In the genomic region with DNA sequence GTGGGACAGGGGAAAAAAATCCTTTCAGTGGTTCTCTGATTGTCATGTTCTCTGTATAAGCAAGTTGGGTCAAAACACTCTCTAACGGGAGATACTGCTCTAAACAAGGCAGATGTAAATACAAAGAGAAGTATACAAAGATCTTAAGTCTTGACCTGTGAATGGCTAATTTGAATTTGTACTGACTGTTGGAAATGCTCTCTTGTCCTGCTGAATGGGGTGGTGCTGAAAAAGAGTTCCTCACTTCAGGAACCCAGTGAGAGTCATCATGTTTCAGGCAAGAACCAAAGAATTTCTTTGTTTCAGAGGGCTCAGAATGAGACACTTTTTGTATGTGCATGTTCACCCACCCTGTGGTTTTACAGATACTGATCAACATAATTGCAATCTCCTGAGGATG, we compare ENCODE assay signal across 22 cellular contexts.
"Had no signal": no experiment of that assay in that cellular context is flagged by ENCODE, and none has a peak within 500 bp of the region (broad histone marks: within the 10 kb centered on the region; RNA-seq: fewer than 3 reads in every experiment).

No MANE protein-coding gene starts in this region.

- DNase-seq: dorsolateral prefrontal cortex; effector CD4-positive, alpha-beta T cell; hypothalamus; mesenchymal stem cell; mucosa of descending colon; naive B cell; nucleus accumbens; right cardiac atrium; sigmoid colon; stimulated activated CD4-positive, alpha-beta T cell treated with anti-CD3 and anti-CD28 coated beads, Interleukin-2, amount 100 ng/mL, for 24 hours; stimulated activated CD4-positive, alpha-beta T cell treated with anti-CD3 and anti-CD28 coated beads, Interleukin-4, amount 100 ng/mL, for 24 hours; stimulated activated naive CD4-positive, alpha-beta T cell treated with Interleukin-2 at 50 U/mL for 16 hours; stomach; thyroid gland; trophoblast cell had no signal

- H3K36me3 ChIP-seq: prostate gland, sigmoid colon, stomach, thyroid gland had no signal

- FAIRE-seq: frontal cortex, keratinocyte had no signal

- H3K4me3 ChIP-seq: dorsolateral prefrontal cortex, lung, mucosa of descending colon, prostate gland, sigmoid colon, stomach, thyroid gland had no signal

- H3K9me3 ChIP-seq: mucosa of descending colon, prostate gland, sigmoid colon, stomach, thyroid gland had no signal

- H3K27ac ChIP-seq: dorsolateral prefrontal cortex, prostate gland, sigmoid colon, stomach, thyroid gland had no signal

- ATAC-seq: left lobe of liver; mucosa of descending colon; natural killer cell treated with Interleukin-12 subunit alpha and Interleukin-12 subunit beta and Interleukin-15 and Interleukin-18, amount 100 ng/mL, for 72 hours; right cardiac atrium; stimulated activated effector memory CD8-positive, alpha-beta T cell treated with anti-CD3 and anti-CD28 coated beads, Interleukin-12 subunit alpha, Interleukin-12 subunit beta, amount 100 ng/mL, for 72 hours had no signal

- H3K4me1 ChIP-seq: prostate gland, stomach, thyroid gland had no signal

- H3K27me3 ChIP-seq: sigmoid colon, stomach, thyroid gland had no signal
